Comparison of ENCODE assay signal across 28 cellular contexts in genomic region chr17:76574166-76574565, GRCh38. TPM values are rescaled to one million over a fixed set of nuclear protein-coding genes. Genes with fewer than 3 reads are reported as not detected.
"Had no signal": no experiment of that assay in that cellular context is flagged by ENCODE, and none has a peak within 500 bp of the region (broad histone marks: within the 10 kb centered on the region; RNA-seq: fewer than 3 reads in every experiment).

No MANE protein-coding gene starts in this region.

- H3K27me3 Mint-ChIP-seq: naive thymus-derived CD4-positive, alpha-beta T cell; progenitor cell of endocrine pancreas; stimulated activated memory B cell treated with anti-CD40 and anti-IgM and Interleukin-4, amounts not matched to agents 10 μg/mL and 1 μg/mL and 100 μg/mL, for 72 hours had no signal

- H3K9me3 Mint-ChIP-seq: naive thymus-derived CD4-positive, alpha-beta T cell; natural killer cell; nephron; neural crest cell; stimulated activated memory B cell treated with anti-CD40 and anti-IgM and Interleukin-4, amounts not matched to agents 10 μg/mL and 1 μg/mL and 100 μg/mL, for 72 hours; stimulated activated naive CD8-positive, alpha-beta T cell treated with anti-CD3 and anti-CD28 coated beads, Interleukin-15, amount 100 ng/mL, for 72 hours had no signal

- H3K27ac Mint-ChIP-seq: naive thymus-derived CD4-positive, alpha-beta T cell; natural killer cell; nephron; progenitor cell of endocrine pancreas; stimulated activated memory B cell treated with anti-CD40 and anti-IgM and Interleukin-4, amounts not matched to agents 10 μg/mL and 1 μg/mL and 100 μg/mL, for 72 hours had no signal

- H3K4me3 ChIP-seq: ovary, psoas muscle, right lobe of liver, sigmoid colon, suprapubic skin, testis, tibial artery, upper lobe of left lung, vagina had no signal

- DNase-seq: naive thymus-derived CD4-positive, alpha-beta T cell; natural killer cell; occipital lobe; ovary; psoas muscle; right cardiac atrium; right lobe of liver; sigmoid colon; small intestine; stimulated activated CD4-positive, alpha-beta T cell treated with anti-CD3 and anti-CD28 coated beads, Interleukin-15, amount 100 ng/mL, for 24 hours; stimulated activated CD4-positive, alpha-beta T cell treated with anti-CD3 and anti-CD28 coated beads, Interleukin-2, amount 100 ng/mL, for 24 hours; stimulated activated CD4-positive, alpha-beta T cell treated with anti-CD3 and anti-CD28 coated beads, Interleukin-2, amount 100 ng/mL, for 48 hours; stimulated activated CD4-positive, alpha-beta T cell treated with anti-CD3 and anti-CD28 coated beads, Interleukin-4, amount 100 ng/mL, for 24 hours; stimulated activated naive CD4-positive, alpha-beta T cell; stimulated activated naive CD8-positive, alpha-beta T cell treated with anti-CD3 and anti-CD28 coated beads, Interleukin-15, amount 100 ng/mL, for 72 hours; stimulated activated naive CD8-positive, alpha-beta T cell treated with anti-CD3 and anti-CD28 coated beads, Interleukin-15, Interleukin-2, amounts not matched to agents 100 U/mL and 50 U/mL, for 24 hours; substantia nigra; testis; tibial artery; trophoblast cell; upper lobe of left lung had no signal

- ATAC-seq: naive thymus-derived CD4-positive, alpha-beta T cell; natural killer cell; psoas muscle; right cardiac atrium; right lobe of liver; stimulated activated memory B cell treated with anti-CD40 and anti-IgM and Interleukin-4, amounts not matched to agents 10 μg/mL and 1 μg/mL and 100 μg/mL, for 72 hours; stimulated activated naive CD8-positive, alpha-beta T cell treated with anti-CD3 and anti-CD28 coated beads, Interleukin-15, amount 100 ng/mL, for 72 hours; stimulated activated naive CD8-positive, alpha-beta T cell treated with anti-CD3 and anti-CD28 coated beads, Interleukin-15, Interleukin-2, amounts not matched to agents 100 U/mL and 50 U/mL, for 24 hours had no signal

- H3K36me3 Mint-ChIP-seq: naive thymus-derived CD4-positive, alpha-beta T cell; natural killer cell; stimulated activated memory B cell treated with anti-CD40 and anti-IgM and Interleukin-4, amounts not matched to agents 10 μg/mL and 1 μg/mL and 100 μg/mL, for 72 hours had no signal

- H3K4me1 Mint-ChIP-seq: natural killer cell, nephron had no signal

- H3K9me3 ChIP-seq: ovary, psoas muscle, right lobe of liver, sigmoid colon, suprapubic skin, testis, tibial artery, upper lobe of left lung, vagina had no signal

- H3K27me3 ChIP-seq: ovary, right lobe of liver, sigmoid colon, suprapubic skin, testis, upper lobe of left lung, vagina had no signal

- H3K36me3 ChIP-seq: ovary, right lobe of liver, sigmoid colon, tibial artery, upper lobe of left lung, vagina had no signal

- H3K4me1 ChIP-seq: parathyroid adenoma, right lobe of liver, sigmoid colon, tibial artery, upper lobe of left lung had no signal

- H3K4me3 Mint-ChIP-seq: naive thymus-derived CD4-positive, alpha-beta T cell; natural killer cell; nephron; stimulated activated memory B cell treated with anti-CD40 and anti-IgM and Interleukin-4, amounts not matched to agents 10 μg/mL and 1 μg/mL and 100 μg/mL, for 72 hours; stimulated activated naive CD8-positive, alpha-beta T cell treated with anti-CD3 and anti-CD28 coated beads, Interleukin-15, amount 100 ng/mL, for 72 hours had no signal

RNA-seq across cellular contexts. Expression of gene ST6GALNAC2, which starts 11.5 kb away (rescaled TPM):
- total RNA-seq: occipital lobe had no signal

RNA-seq across cellular contexts. Expression of gene PRCD, which starts 34.3 kb away (rescaled TPM):
- total RNA-seq: naive thymus-derived CD4-positive, alpha-beta T cell had no signal

RNA-seq across cellular contexts. Expression of gene CYGB, which starts 36.7 kb away (rescaled TPM):
- total RNA-seq: naive thymus-derived CD4-positive, alpha-beta T cell had no signal
